ENCODE assay signal across 1 cellular context in the genomic region with DNA sequence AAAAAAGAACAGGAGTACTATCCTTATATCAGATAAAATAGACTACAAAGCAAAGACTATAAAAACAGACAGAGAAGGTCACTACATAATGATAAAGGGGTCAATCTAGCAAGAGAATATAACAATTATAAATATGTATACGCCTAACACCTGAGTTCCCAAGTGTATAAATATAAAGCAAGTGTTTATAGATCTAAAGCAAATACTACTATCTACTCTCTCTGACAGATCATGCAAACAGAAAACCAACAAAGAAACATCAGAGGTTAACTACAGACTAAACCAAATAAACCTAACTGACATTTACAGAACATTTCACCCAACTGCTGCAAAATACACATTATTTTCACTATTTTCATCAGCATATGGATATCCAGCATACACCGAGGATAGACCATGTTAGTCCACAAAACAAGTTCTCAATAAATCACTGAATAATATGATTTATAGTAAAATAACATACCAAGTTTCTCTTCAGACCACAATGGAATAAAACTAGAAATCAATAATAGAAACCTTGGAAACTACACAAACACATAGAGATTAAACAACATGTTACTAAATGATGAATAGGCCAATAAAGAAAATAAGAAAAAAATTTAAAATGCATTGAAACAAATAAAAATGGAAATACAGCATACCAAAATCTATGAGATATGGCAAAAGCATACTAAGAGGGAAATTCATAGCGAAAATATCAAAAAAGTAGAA.
A peak's percentile ranks its signal among the peaks of the same experiment; 100 is the strongest.
TF ChIP-seq lines count a peak whose summit lies in the region.

No MANE protein-coding gene starts in this region.

TF ChIP-seq in HepG2, 621 proteins besides CTCF, POLR2A, EP300 and RAD21 (continued from another document and continues in another):
- TF ChIP-seq, protein P1, sequence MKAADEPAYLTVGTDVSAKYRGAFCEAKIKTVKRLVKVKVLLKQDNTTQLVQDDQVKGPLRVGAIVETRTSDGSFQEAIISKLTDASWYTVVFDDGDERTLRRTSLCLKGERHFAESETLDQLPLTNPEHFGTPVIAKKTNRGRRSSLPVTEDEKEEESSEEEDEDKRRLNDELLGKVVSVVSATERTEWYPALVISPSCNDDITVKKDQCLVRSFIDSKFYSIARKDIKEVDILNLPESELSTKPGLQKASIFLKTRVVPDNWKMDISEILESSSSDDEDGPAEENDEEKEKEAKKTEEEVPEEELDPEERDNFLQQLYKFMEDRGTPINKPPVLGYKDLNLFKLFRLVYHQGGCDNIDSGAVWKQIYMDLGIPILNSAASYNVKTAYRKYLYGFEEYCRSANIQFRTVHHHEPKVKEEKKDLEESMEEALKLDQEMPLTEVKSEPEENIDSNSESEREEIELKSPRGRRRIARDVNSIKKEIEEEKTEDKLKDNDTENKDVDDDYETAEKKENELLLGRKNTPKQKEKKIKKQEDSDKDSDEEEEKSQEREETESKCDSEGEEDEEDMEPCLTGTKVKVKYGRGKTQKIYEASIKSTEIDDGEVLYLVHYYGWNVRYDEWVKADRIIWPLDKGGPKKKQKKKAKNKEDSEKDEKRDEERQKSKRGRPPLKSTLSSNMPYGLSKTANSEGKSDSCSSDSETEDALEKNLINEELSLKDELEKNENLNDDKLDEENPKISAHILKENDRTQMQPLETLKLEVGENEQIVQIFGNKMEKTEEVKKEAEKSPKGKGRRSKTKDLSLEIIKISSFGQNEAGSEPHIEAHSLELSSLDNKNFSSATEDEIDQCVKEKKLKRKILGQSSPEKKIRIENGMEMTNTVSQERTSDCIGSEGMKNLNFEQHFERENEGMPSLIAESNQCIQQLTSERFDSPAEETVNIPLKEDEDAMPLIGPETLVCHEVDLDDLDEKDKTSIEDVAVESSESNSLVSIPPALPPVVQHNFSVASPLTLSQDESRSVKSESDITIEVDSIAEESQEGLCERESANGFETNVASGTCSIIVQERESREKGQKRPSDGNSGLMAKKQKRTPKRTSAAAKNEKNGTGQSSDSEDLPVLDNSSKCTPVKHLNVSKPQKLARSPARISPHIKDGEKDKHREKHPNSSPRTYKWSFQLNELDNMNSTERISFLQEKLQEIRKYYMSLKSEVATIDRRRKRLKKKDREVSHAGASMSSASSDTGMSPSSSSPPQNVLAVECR (CRISPR knock-in tag; IDR thresholded peaks at IDR 0.05; ENCODE audit: borderline replicate concordance), result no peak
- TF ChIP-seq ZNF790 (CRISPR knock-in tag; IDR thresholded peaks at IDR 0.05; ENCODE audit: borderline replicate concordance), result no peak
- TF ChIP-seq, protein P2, sequence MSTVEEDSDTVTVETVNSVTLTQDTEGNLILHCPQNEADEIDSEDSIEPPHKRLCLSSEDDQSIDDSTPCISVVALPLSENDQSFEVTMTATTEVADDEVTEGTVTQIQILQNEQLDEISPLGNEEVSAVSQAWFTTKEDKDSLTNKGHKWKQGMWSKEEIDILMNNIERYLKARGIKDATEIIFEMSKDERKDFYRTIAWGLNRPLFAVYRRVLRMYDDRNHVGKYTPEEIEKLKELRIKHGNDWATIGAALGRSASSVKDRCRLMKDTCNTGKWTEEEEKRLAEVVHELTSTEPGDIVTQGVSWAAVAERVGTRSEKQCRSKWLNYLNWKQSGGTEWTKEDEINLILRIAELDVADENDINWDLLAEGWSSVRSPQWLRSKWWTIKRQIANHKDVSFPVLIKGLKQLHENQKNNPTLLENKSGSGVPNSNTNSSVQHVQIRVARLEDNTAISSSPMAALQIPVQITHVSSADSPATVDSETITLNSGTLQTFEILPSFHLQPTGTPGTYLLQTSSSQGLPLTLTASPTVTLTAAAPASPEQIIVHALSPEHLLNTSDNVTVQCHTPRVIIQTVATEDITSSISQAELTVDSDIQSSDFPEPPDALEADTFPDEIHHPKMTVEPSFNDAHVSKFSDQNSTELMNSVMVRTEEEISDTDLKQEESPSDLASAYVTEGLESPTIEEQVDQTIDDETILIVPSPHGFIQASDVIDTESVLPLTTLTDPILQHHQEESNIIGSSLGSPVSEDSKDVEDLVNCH (CRISPR knock-in tag; IDR thresholded peaks at IDR 0.05), result no peak
- no peak for TF ChIP-seq ZSCAN29 (CRISPR knock-in tag; conservative IDR thresholded peaks at IDR 0.05)
- TF ChIP-seq, protein P3, sequence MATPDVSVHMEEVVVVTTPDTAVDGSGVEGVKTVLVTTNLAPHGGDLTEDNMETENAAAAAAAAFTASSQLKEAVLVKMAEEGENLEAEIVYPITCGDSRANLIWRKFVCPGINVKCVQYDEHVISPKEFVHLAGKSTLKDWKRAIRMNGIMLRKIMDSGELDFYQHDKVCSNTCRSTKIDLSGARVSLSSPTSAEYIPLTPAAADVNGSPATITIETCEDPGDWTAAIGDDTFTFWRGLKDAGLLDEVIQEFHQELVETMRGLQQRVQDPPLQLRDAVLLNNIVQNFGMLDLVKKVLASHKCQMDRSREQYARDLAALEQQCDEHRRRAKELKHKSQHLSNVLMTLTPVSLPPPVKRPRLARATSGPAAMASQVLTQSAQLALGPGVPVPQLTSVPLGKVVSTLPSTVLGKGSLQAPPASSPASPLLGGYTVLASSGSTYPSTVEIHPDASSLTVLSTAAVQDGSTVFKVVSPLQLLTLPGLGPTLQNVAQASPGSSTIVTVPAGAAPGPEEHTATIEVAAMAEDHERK (CRISPR knock-in tag; IDR thresholded peaks at IDR 0.05; ENCODE audit: low read depth), result no peak
- no peak for TF ChIP-seq ZNF768 (CRISPR knock-in tag; IDR thresholded peaks at IDR 0.05)
- no peak for TF ChIP-seq SOX6 (IDR thresholded peaks at IDR 0.05)
- peak; percentile 14; the same call in 1 of the 2 replicates for TF ChIP-seq SOX6 (CRISPR knock-in tag; IDR thresholded peaks at IDR 0.05)
- TF ChIP-seq ZNF446 (CRISPR knock-in tag; IDR thresholded peaks at IDR 0.05), result no peak
- TF ChIP-seq TEAD3 (CRISPR knock-in tag; optimal IDR thresholded peaks at IDR 0.05; ENCODE audit: borderline replicate concordance), result no peak
- TF ChIP-seq, protein P4, sequence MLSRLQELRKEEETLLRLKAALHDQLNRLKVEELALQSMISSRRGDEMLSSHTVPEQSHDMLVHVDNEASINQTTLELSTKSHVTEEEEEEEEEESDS (CRISPR knock-in tag; IDR thresholded peaks at IDR 0.05; ENCODE audit: borderline replicate concordance), result no peak
- TF ChIP-seq ISL2 (CRISPR knock-in tag; IDR thresholded peaks at IDR 0.05), result 0 out of 2 replicates have a peak, but pooled peaks have one; percentile 28
- TF ChIP-seq HNF4G (IDR thresholded peaks at IDR 0.05; ENCODE audit: borderline replicate concordance, low read depth, low read length), result no peak
- no peak for TF ChIP-seq HNF4G (CRISPR knock-in tag; IDR thresholded peaks at IDR 0.05; ENCODE audit: borderline replicate concordance, low read depth)
- no peak for TF ChIP-seq ZNF766 (CRISPR knock-in tag; IDR thresholded peaks at IDR 0.05; ENCODE audit: borderline replicate concordance)
- TF ChIP-seq, protein P5, sequence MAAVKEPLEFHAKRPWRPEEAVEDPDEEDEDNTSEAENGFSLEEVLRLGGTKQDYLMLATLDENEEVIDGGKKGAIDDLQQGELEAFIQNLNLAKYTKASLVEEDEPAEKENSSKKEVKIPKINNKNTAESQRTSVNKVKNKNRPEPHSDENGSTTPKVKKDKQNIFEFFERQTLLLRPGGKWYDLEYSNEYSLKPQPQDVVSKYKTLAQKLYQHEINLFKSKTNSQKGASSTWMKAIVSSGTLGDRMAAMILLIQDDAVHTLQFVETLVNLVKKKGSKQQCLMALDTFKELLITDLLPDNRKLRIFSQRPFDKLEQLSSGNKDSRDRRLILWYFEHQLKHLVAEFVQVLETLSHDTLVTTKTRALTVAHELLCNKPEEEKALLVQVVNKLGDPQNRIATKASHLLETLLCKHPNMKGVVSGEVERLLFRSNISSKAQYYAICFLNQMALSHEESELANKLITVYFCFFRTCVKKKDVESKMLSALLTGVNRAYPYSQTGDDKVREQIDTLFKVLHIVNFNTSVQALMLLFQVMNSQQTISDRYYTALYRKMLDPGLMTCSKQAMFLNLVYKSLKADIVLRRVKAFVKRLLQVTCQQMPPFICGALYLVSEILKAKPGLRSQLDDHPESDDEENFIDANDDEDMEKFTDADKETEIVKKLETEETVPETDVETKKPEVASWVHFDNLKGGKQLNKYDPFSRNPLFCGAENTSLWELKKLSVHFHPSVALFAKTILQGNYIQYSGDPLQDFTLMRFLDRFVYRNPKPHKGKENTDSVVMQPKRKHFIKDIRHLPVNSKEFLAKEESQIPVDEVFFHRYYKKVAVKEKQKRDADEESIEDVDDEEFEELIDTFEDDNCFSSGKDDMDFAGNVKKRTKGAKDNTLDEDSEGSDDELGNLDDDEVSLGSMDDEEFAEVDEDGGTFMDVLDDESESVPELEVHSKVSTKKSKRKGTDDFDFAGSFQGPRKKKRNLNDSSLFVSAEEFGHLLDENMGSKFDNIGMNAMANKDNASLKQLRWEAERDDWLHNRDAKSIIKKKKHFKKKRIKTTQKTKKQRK (IDR thresholded peaks at IDR 0.05; ENCODE audit: low read length), result no peak
- no peak; the same call in 1 of the 2 replicates for TF ChIP-seq ZNF652 (CRISPR knock-in tag; IDR thresholded peaks at IDR 0.05; ENCODE audit: borderline replicate concordance, low read depth)
- TF ChIP-seq, protein P6, sequence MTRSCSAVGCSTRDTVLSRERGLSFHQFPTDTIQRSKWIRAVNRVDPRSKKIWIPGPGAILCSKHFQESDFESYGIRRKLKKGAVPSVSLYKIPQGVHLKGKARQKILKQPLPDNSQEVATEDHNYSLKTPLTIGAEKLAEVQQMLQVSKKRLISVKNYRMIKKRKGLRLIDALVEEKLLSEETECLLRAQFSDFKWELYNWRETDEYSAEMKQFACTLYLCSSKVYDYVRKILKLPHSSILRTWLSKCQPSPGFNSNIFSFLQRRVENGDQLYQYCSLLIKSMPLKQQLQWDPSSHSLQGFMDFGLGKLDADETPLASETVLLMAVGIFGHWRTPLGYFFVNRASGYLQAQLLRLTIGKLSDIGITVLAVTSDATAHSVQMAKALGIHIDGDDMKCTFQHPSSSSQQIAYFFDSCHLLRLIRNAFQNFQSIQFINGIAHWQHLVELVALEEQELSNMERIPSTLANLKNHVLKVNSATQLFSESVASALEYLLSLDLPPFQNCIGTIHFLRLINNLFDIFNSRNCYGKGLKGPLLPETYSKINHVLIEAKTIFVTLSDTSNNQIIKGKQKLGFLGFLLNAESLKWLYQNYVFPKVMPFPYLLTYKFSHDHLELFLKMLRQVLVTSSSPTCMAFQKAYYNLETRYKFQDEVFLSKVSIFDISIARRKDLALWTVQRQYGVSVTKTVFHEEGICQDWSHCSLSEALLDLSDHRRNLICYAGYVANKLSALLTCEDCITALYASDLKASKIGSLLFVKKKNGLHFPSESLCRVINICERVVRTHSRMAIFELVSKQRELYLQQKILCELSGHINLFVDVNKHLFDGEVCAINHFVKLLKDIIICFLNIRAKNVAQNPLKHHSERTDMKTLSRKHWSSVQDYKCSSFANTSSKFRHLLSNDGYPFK (CRISPR knock-in tag; IDR thresholded peaks at IDR 0.05; ENCODE audit: borderline replicate concordance), result no peak
- TF ChIP-seq FOXA3 (CRISPR knock-in tag; IDR thresholded peaks at IDR 0.05), result peak; percentile 73
- no peak for TF ChIP-seq GTF2F1 (IDR thresholded peaks at IDR 0.05; ENCODE audit: low read length)
- TF ChIP-seq, protein P7, sequence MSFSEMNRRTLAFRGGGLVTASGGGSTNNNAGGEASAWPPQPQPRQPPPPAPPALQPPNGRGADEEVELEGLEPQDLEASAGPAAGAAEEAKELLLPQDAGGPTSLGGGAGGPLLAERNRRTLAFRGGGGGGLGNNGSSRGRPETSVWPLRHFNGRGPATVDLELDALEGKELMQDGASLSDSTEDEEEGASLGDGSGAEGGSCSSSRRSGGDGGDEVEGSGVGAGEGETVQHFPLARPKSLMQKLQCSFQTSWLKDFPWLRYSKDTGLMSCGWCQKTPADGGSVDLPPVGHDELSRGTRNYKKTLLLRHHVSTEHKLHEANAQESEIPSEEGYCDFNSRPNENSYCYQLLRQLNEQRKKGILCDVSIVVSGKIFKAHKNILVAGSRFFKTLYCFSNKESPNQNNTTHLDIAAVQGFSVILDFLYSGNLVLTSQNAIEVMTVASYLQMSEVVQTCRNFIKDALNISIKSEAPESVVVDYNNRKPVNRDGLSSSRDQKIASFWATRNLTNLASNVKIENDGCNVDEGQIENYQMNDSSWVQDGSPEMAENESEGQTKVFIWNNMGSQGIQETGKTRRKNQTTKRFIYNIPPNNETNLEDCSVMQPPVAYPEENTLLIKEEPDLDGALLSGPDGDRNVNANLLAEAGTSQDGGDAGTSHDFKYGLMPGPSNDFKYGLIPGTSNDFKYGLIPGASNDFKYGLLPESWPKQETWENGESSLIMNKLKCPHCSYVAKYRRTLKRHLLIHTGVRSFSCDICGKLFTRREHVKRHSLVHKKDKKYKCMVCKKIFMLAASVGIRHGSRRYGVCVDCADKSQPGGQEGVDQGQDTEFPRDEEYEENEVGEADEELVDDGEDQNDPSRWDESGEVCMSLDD (CRISPR knock-in tag; IDR thresholded peaks at IDR 0.05; ENCODE audit: borderline replicate concordance), result no peak
